Comparison of ENCODE assay signal across 10 cellular contexts in the genomic region with DNA sequence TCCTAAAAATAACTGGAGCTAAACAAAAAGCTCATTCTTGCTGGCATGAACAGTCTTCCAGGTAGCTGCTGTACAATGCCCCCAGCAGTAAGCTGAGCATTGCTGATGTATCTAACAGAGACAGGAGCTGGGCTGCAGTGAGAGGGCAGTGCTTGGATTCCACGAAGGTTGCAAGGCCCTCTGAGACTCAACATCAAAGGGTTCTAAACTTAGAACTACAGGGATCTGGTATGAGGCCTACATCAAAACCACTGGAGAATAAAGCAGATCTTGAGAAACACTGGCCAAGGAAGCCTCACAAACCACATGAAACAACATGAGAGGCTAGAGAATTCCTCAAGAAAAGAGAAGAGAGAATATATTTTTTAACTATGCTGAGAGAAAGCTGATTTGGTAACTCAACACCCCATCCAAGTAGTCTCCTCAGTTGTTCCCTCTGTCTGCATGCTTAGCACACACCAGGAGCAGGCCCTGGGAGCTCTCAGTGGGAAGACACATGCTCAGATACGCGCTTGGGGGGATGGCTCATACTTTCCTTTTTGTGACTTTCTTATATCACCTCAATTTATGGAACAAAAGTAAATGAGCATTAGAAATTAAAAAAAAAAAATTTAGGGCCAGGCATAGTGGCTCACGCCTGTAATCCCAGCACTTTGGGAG. TPM values are rescaled to one million over a fixed set of nuclear protein-coding genes. Genes with fewer than 3 reads are reported as not detected.
DNase-seq lines count a peak whose midpoint lies in the region; ATAC-seq and TF ChIP-seq lines count a peak whose summit lies in the region.
"Had no signal": no experiment of that assay in that cellular context is flagged by ENCODE, and none has a peak within 500 bp of the region (broad histone marks: within the 10 kb centered on the region; RNA-seq: fewer than 3 reads in every experiment).

No MANE protein-coding gene starts in this region.

- H3K27ac ChIP-seq in breast epithelium = peak overlapping the region; percentile 40 to 70

- H3K27me3 ChIP-seq in breast epithelium = no peaks in the 10 kb centered on the region

- intact Hi-C loops in breast epithelium (cut with DNase I; ENCODE audit: low total_unique reads) = no loop called here

- no peak for TF ChIP-seq CTCF in AG10803 (conservative IDR thresholded peaks at IDR 0.05; ENCODE audit: low read length)
- TF ChIP-seq CTCF in breast epithelium (IDR thresholded peaks at IDR 0.05) = no peak

- DNase-seq in AG10803 (ENCODE audit: low read depth) (peak; percentile 87), breast epithelium (ENCODE audit: low spot score in 2 of 2) (no peak), myocyte (ENCODE audit: low read depth) (peak; percentile 52), epidermal melanocyte (ENCODE audit: insufficient read length, low spot score) (no peak), KG1 (lab: John Stamatoyannopoulos, UW) (no peak), SHP77 (lab: John Stamatoyannopoulos, UW) (no peak)
- peak; percentile 49 for DNase-seq in Jurkat, Clone E6-1 (ENCODE audit: low read depth, low spot score)
- DNase-seq: NCI-H69 had no signal

- H3K4me1 ChIP-seq in breast epithelium = peaks cover 0 to 11% of the 10 kb centered on the region in 2 donors

- H3K4me3 ChIP-seq in AG10803 (ENCODE audit: low read length) (no peak overlapping the region), breast epithelium (no peak overlapping the region)
- H3K4me3 ChIP-seq in Jurkat, Clone E6-1 (ENCODE audit: low read length) = no peak overlapping the region

- H3K9me3 ChIP-seq in breast epithelium = no peaks in the 10 kb centered on the region

- ATAC-seq in GM21526 (IDR thresholded peaks at IDR 0.05; ENCODE audit: low FRiP score, unreplicated experiment) = no peak
- ATAC-seq: HepG2 had no signal

- no peaks in the 10 kb centered on the region for H3K36me3 ChIP-seq in breast epithelium

- no peak for TF ChIP-seq POLR2A in breast epithelium (IDR thresholded peaks at IDR 0.05)

RNA-seq across cellular contexts. Expression of gene DSTYK, which starts 27.7 kb away (rescaled TPM):
- 3.4 TPM for polyA plus RNA-seq in Jurkat, Clone E6-1 (2012; ENCODE audit: insufficient read depth, insufficient read length)
- total RNA-seq in breast epithelium (10 to 100 TPM; 10.2 to 19.3 (median 12.5) TPM), myocyte (8.4 and 11.6 TPM in 2 replicates)
- 8.2 TPM for polyA plus RNA-seq in myocyte (2012)

RNA-seq across cellular contexts. Expression of gene TMCC2, which starts 43.9 kb away (rescaled TPM):
- 2.6 TPM for polyA plus RNA-seq in Jurkat, Clone E6-1 (2012; ENCODE audit: insufficient read depth, insufficient read length)
- 1 to 10 TPM; 1.1 to 2.2 (median 2.0) TPM for total RNA-seq in breast epithelium
- total RNA-seq in myocyte = 15.0 and 24.0 TPM in 2 replicates
- 9.9 TPM for polyA plus RNA-seq in myocyte (2012)

Comparison
In these comparisons a context has a peak if more than half of its experiments do, and no peak if none do; other contexts are left out.
1. DNase-seq: peak in AG10803 (single experiment), Jurkat, Clone E6-1 (single experiment) and myocyte (single experiment); none in breast epithelium (0 of 2), epidermal melanocyte (single experiment), KG1 (single experiment) and SHP77 (0 of 2).